Comparison of ENCODE assay signal across 8 cellular contexts in the genomic region with DNA sequence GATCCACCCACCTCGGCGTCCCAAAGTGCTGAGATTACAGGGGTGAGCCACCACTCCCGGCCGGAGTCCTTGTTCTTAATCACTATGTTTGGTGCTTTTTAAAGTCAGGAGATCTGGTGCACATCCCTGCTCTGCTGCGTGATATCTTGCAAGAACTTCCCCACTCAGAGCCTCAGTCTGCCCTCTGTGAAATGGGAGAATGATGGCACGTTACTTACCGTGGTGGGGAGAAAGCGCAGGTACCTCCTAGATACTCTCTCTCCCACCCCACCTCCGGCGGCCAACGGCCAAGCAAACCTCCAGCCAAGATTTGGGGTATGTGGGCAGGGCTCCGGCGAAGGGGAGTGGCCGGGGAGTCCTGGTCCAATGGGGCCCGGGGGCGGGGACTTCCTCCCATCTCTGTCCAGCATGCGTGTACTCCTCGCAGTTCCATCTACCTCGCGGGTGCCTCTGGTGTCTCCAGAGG. TPM values are rescaled to one million over a fixed set of nuclear protein-coding genes. Genes with fewer than 3 reads are reported as not detected.
A peak's percentile ranks its signal among the peaks of the same experiment; 100 is the strongest.
DNase-seq lines count a peak whose midpoint lies in the region; ATAC-seq lines count a peak whose summit lies in the region.

RYR1 (plus strand) TSS at position 424 of the 466 bp plus-strand sequence. CDS start 139 bp downstream, outside the sequence.

- intact Hi-C loops in activated naive CD4-positive, alpha-beta T cell treated with anti-CD3 and anti-CD28 coated beads for 36 hours (cut with micrococcal nuclease) = no loop called here

- H3K27ac ChIP-seq in CD8-positive, alpha-beta memory T cell (ENCODE audit: low read depth, low read length) = no peak within 1 kb of the TSS

- no peaks in the 10 kb centered on the region for H3K27me3 ChIP-seq in CD8-positive, alpha-beta memory T cell (ENCODE audit: insufficient read depth, low read length, poor library complexity, severe bottlenecking)
- H3K27me3 ChIP-seq in NT2/D1 (ENCODE audit: insufficient read depth, insufficient read length) = peaks cover 3% of the 10 kb centered on the region
- H3K27me3 ChIP-seq in iPS-15b (ENCODE audit: control insufficient read depth, insufficient read depth, low read length) = no peaks in the 10 kb centered on the region

- peaks cover 8 to 17% (median 11%) of the 10 kb centered on the region in 3 donors for H3K4me1 Mint-ChIP-seq in CD8-positive, alpha-beta memory T cell
- H3K4me1 Mint-ChIP-seq in activated naive CD4-positive, alpha-beta T cell treated with anti-CD3 and anti-CD28 coated beads for 36 hours (ENCODE audit: low read depth) = peaks cover 19% of the 10 kb centered on the region

- ATAC-seq in HG03520 (IDR thresholded peaks at IDR 0.05; ENCODE audit: unreplicated experiment) = no peak
- no peak for ATAC-seq in HG03442 (IDR thresholded peaks at IDR 0.05; ENCODE audit: unreplicated experiment)

- no peaks in the 10 kb centered on the region for H3K36me3 ChIP-seq in CD8-positive, alpha-beta memory T cell (ENCODE audit: insufficient read depth, low read length)
- H3K36me3 ChIP-seq in NT2/D1 (ENCODE audit: insufficient read depth, insufficient read length, low read length) (no peaks in the 10 kb centered on the region), iPS-15b (ENCODE audit: control insufficient read depth, insufficient read depth, low read length) (no peaks in the 10 kb centered on the region)

- CTCF ChIA-PET in CD8-positive, alpha-beta memory T cell (lab: Charles Lee) = no interaction called here
- CTCF ChIA-PET in activated naive CD4-positive, alpha-beta T cell treated with anti-CD3 and anti-CD28 coated beads for 36 hours (lab: Charles Lee) = no interaction called here

- no peaks in the 10 kb centered on the region for H3K4me1 ChIP-seq in CD8-positive, alpha-beta memory T cell (ENCODE audit: insufficient read depth, low read length)
- H3K4me1 ChIP-seq in NT2/D1 (ENCODE audit: insufficient read depth, insufficient read length) (peaks cover 5% of the 10 kb centered on the region), iPS-15b (ENCODE audit: control insufficient read depth, insufficient read depth, low read length) (peaks cover 3% of the 10 kb centered on the region)

- H3K4me3 ChIP-seq in CD8-positive, alpha-beta memory T cell (ENCODE audit: low read length) = no peak within 1 kb of the TSS
- H3K4me3 ChIP-seq in NT2/D1 (ENCODE audit: insufficient read length, low read depth) (peak within 1 kb of the TSS; percentile 39), iPS-15b (ENCODE audit: low read depth, low read length) (peak within 1 kb of the TSS; percentile 88)

- POLR2A ChIA-PET in CD8-positive, alpha-beta memory T cell (lab: Charles Lee) = no interaction called here

- no peaks in the 10 kb centered on the region for H3K9me3 ChIP-seq in CD8-positive, alpha-beta memory T cell (ENCODE audit: low read length)
- H3K9me3 ChIP-seq in NT2/D1 (ENCODE audit: insufficient read depth, low read length) (no peaks in the 10 kb centered on the region), iPS-15b (ENCODE audit: control insufficient read depth, insufficient read depth, low read length) (no peaks in the 10 kb centered on the region)

- H3K9ac ChIP-seq in NT2/D1 (ENCODE audit: insufficient read length, low read depth) (peak within 1 kb of the TSS; percentile 44), iPS-15b (ENCODE audit: low read depth, low read length) (peak within 1 kb of the TSS; percentile 70)

- no peaks in the 10 kb centered on the region for H3K9me3 Mint-ChIP-seq in CD8-positive, alpha-beta memory T cell
- H3K9me3 Mint-ChIP-seq in activated naive CD4-positive, alpha-beta T cell treated with anti-CD3 and anti-CD28 coated beads for 36 hours = no peaks in the 10 kb centered on the region

- H3K4me3 Mint-ChIP-seq in CD8-positive, alpha-beta memory T cell = peak within 1 kb of the TSS in 6 of 7 donors; percentile 6 to 65 (median 25)
- peak within 1 kb of the TSS; percentile 30 for H3K4me3 Mint-ChIP-seq in activated naive CD4-positive, alpha-beta T cell treated with anti-CD3 and anti-CD28 coated beads for 36 hours

- DNase-seq in CD8-positive, alpha-beta memory T cell = no peak
- DNase-seq in NT2/D1 (ENCODE audit: low read depth, low spot score) (no peak), ureter (ENCODE audit: low spot score) (no peak)
- DNase-seq in activated naive CD4-positive, alpha-beta T cell treated with anti-CD3 and anti-CD28 coated beads for 36 hours = peak; percentile 56
- DNase-seq in stimulated activated CD4-positive, alpha-beta T cell treated with anti-CD3 and anti-CD28 coated beads, Interleukin-2, amount 100 ng/mL, for 24 hours = peak; percentile 69 to 79

- peaks cover 30 to 41% of the 10 kb centered on the region in 2 donors for H3K27me3 Mint-ChIP-seq in CD8-positive, alpha-beta memory T cell
- peaks cover 25% of the 10 kb centered on the region for H3K27me3 Mint-ChIP-seq in activated naive CD4-positive, alpha-beta T cell treated with anti-CD3 and anti-CD28 coated beads for 36 hours (ENCODE audit: low read depth)

- peaks cover 0 to 3% (median 0%) of the 10 kb centered on the region in 3 donors for H3K36me3 Mint-ChIP-seq in CD8-positive, alpha-beta memory T cell
- no peaks in the 10 kb centered on the region for H3K36me3 Mint-ChIP-seq in activated naive CD4-positive, alpha-beta T cell treated with anti-CD3 and anti-CD28 coated beads for 36 hours (ENCODE audit: low read depth)

- H3K27ac Mint-ChIP-seq in CD8-positive, alpha-beta memory T cell = no peak within 1 kb of the TSS
- H3K27ac Mint-ChIP-seq in activated naive CD4-positive, alpha-beta T cell treated with anti-CD3 and anti-CD28 coated beads for 36 hours = no peak within 1 kb of the TSS

RNA-seq across cellular contexts. Expression of gene RYR1, which starts in this region (rescaled TPM):
- total RNA-seq in CD8-positive, alpha-beta memory T cell = 1 to 10 TPM; 1.4 to 3.3 TPM
- 0.71 TPM for polyA plus RNA-seq in CD8-positive, alpha-beta memory T cell
- 1 to 10 TPM in 1 of 2 experiments, under 1 TPM in 1; 0.96 to 1.6 TPM for total RNA-seq in activated naive CD4-positive, alpha-beta T cell treated with anti-CD3 and anti-CD28 coated beads for 36 hours
- 3.4 TPM for total RNA-seq in ureter

Comparison
In these comparisons a context has a peak if more than half of its experiments do, and no peak if none do; other contexts are left out.
1. DNase-seq: peak in activated naive CD4-positive, alpha-beta T cell treated with anti-CD3 and anti-CD28 coated beads for 36 hours (single experiment) and stimulated activated CD4-positive, alpha-beta T cell treated with anti-CD3 and anti-CD28 coated beads, Interleukin-2, amount 100 ng/mL, for 24 hours (2 of 2); none in CD8-positive, alpha-beta memory T cell (0 of 5), NT2/D1 (single experiment) and ureter (single experiment).